In the genomic region with DNA sequence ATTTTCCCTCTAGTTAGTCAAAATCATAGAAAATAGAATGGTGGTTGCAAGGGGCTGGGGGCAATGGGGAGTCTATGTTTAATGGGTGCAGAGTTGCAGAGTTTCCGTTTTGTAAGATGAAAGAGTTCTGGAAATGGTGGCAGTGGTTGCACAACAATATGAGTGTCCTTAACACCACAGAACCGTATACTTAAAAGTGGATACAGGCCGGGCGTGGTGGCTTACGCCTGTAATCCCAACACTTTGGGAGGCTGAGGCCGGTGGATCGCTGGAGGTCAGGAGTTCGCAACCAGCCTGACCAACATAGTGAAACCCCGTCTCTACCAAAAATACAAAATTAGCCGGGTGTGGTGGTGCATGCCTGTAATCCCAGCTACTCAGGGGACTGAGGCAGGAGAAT, we compare ENCODE assay signal across 2 cellular contexts. TPM values are rescaled to one million over a fixed set of nuclear protein-coding genes. Genes with fewer than 3 reads are reported as not detected.
"Had no signal": no experiment of that assay in that cellular context is flagged by ENCODE, and none has a peak within 500 bp of the region (broad histone marks: within the 10 kb centered on the region; RNA-seq: fewer than 3 reads in every experiment).

No MANE protein-coding gene starts in this region.

RNA-seq across cellular contexts. Expression of a gene that starts 50.6 kb away (rescaled TPM):
- total RNA-seq: epithelial cell of proximal tubule had no signal
- polyA plus RNA-seq: keratinocyte had no signal
